ENCODE assay signal across 37 cellular contexts in genomic region chr2:26994975-26995374, GRCh38.
"Had no signal": no experiment of that assay in that cellular context is flagged by ENCODE, and none has a peak within 500 bp of the region (broad histone marks: within the 10 kb centered on the region; RNA-seq: fewer than 3 reads in every experiment).

No MANE protein-coding gene starts in this region.

- H3K36me3 Mint-ChIP-seq: activated naive CD4-positive, alpha-beta T cell treated with anti-CD3 and anti-CD28 coated beads, Interleukin-2, amount 10 ng/mL, durations not matched to agents 7 days and 5 days; activated naive CD4-positive, alpha-beta T cell treated with anti-CD3 and anti-CD28 coated beads, Interleukin-2, amount 50 U/mL, for 24 hours; activated naive CD4-positive, alpha-beta T cell treated with anti-CD3 and anti-CD28 coated beads, Interleukin-2, amount 50 U/mL, for 72 hours; activated naive CD8-positive, alpha-beta T cell treated with anti-CD3 and anti-CD28 coated beads for 36 hours; activated naive CD8-positive, alpha-beta T cell treated with anti-CD3 and anti-CD28 coated beads, Interleukin-2, amount 10 ng/mL, durations not matched to agents 7 days and 5 days had no signal

- H3K27ac Mint-ChIP-seq: activated naive CD4-positive, alpha-beta T cell treated with anti-CD3 and anti-CD28 coated beads for 36 hours; activated naive CD4-positive, alpha-beta T cell treated with anti-CD3 and anti-CD28 coated beads, Interleukin-2, amount 10 ng/mL, durations not matched to agents 7 days and 5 days; activated naive CD4-positive, alpha-beta T cell treated with anti-CD3 and anti-CD28 coated beads, Interleukin-2, amount 50 U/mL, for 24 hours; activated naive CD4-positive, alpha-beta T cell treated with anti-CD3 and anti-CD28 coated beads, Interleukin-2, amount 50 U/mL, for 72 hours; activated naive CD8-positive, alpha-beta T cell; activated naive CD8-positive, alpha-beta T cell treated with anti-CD3 and anti-CD28 coated beads for 36 hours; activated naive CD8-positive, alpha-beta T cell treated with anti-CD3 and anti-CD28 coated beads, Interleukin-2, amount 10 ng/mL, durations not matched to agents 7 days and 5 days; activated naive CD8-positive, alpha-beta T cell treated with anti-CD3 and anti-CD28 coated beads, Interleukin-2, amount 50 U/mL, for 24 hours; activated T-cell treated with anti-CD3 and anti-CD28 coated beads, Interleukin-2, amount 50 U/mL, for 72 hours; activated T-helper 1 cell treated with anti-CD3 and anti-CD28 coated beads, Interleukin-12 subunit alpha, Interleukin-12 subunit beta, Interleukin-2, Interleukin-4 antibody, amounts not matched to agents 30 ng/mL and 10 ng/mL and 1 ng/mL, durations not matched to agents 14 hours and 24 hours and 36 hours; activated T-helper 17 cell treated with anti-CD3 and anti-CD28 coated beads, Interleukin-2, amount 50 U/mL, for 72 hours; activated T-helper 2 cell treated with anti-CD3 and anti-CD28 coated beads, Interferon-gamma antibody, Interleukin-2, Interleukin-4, amounts not matched to agents 10 μg/mL and 5 μg/mL and 100 μg/mL, durations not matched to agents 14 hours and 24 hours and 36 hours; brain had no signal

- H3K9me3 ChIP-seq: adrenal gland, ascending aorta, body of pancreas, breast epithelium had no signal

- H3K27me3 Mint-ChIP-seq: activated naive CD4-positive, alpha-beta T cell treated with anti-CD3 and anti-CD28 coated beads, Interleukin-2, amount 50 U/mL, for 24 hours; activated naive CD8-positive, alpha-beta T cell; activated naive CD8-positive, alpha-beta T cell treated with anti-CD3 and anti-CD28 coated beads for 36 hours; activated T-helper 17 cell treated with anti-CD3 and anti-CD28 coated beads, Interleukin-2, amount 50 U/mL, for 72 hours; brain had no signal

- ATAC-seq: activated naive CD4-positive, alpha-beta T cell treated with anti-CD3 and anti-CD28 coated beads, Interleukin-2, amount 50 U/mL, for 72 hours; activated naive CD8-positive, alpha-beta T cell treated with anti-CD3 and anti-CD28 coated beads, Interleukin-2, amount 50 U/mL, for 24 hours; activated T-cell treated with anti-CD3 and anti-CD28 coated beads, Interleukin-2, amount 50 U/mL, for 4 hours; activated T-cell treated with anti-CD3 and anti-CD28 coated beads, Interleukin-2, amount 50 U/mL, for 72 hours; activated T-helper 17 cell treated with anti-CD3 and anti-CD28 coated beads, Interleukin-2, amount 50 U/mL, for 72 hours; body of pancreas had no signal

- H3K4me1 ChIP-seq: adrenal gland, ascending aorta, body of pancreas, breast epithelium had no signal

- H3K4me3 ChIP-seq: adrenal gland, ascending aorta, body of pancreas, breast epithelium, cardiac muscle cell had no signal

- H3K4me1 Mint-ChIP-seq: activated naive CD4-positive, alpha-beta T cell treated with anti-CD3 and anti-CD28 coated beads, Interleukin-2, amount 10 ng/mL, durations not matched to agents 7 days and 5 days; activated naive CD4-positive, alpha-beta T cell treated with anti-CD3 and anti-CD28 coated beads, Interleukin-2, amount 50 U/mL, for 24 hours; activated naive CD8-positive, alpha-beta T cell treated with anti-CD3 and anti-CD28 coated beads for 36 hours; activated naive CD8-positive, alpha-beta T cell treated with anti-CD3 and anti-CD28 coated beads, Interleukin-2, amount 50 U/mL, for 24 hours; activated T-helper 17 cell treated with anti-CD3 and anti-CD28 coated beads, Interleukin-2, amount 50 U/mL, for 72 hours; brain; central memory CD8-positive, alpha-beta T cell had no signal

- H3K4me3 Mint-ChIP-seq: activated naive CD4-positive, alpha-beta T cell treated with anti-CD3 and anti-CD28 coated beads for 36 hours; activated naive CD4-positive, alpha-beta T cell treated with anti-CD3 and anti-CD28 coated beads, Interleukin-2, amount 10 ng/mL, durations not matched to agents 7 days and 5 days; activated naive CD4-positive, alpha-beta T cell treated with anti-CD3 and anti-CD28 coated beads, Interleukin-2, amount 50 U/mL, for 24 hours; activated naive CD8-positive, alpha-beta T cell; activated naive CD8-positive, alpha-beta T cell treated with anti-CD3 and anti-CD28 coated beads for 36 hours; activated naive CD8-positive, alpha-beta T cell treated with anti-CD3 and anti-CD28 coated beads, Interleukin-2, amount 10 ng/mL, durations not matched to agents 7 days and 5 days; activated naive CD8-positive, alpha-beta T cell treated with anti-CD3 and anti-CD28 coated beads, Interleukin-2, amount 50 U/mL, for 24 hours; activated T-cell treated with anti-CD3 and anti-CD28 coated beads, Interleukin-2, amount 50 U/mL, for 4 hours; activated T-cell treated with anti-CD3 and anti-CD28 coated beads, Interleukin-2, amount 50 U/mL, for 72 hours; activated T-helper 1 cell treated with anti-CD3 and anti-CD28 coated beads, Interleukin-12 subunit alpha, Interleukin-12 subunit beta, Interleukin-2, Interleukin-4 antibody, amounts not matched to agents 30 ng/mL and 10 ng/mL and 1 ng/mL, durations not matched to agents 14 hours and 24 hours and 36 hours; activated T-helper 17 cell treated with anti-CD3 and anti-CD28 coated beads, Interleukin-2, amount 50 U/mL, for 72 hours; brain; central memory CD8-positive, alpha-beta T cell had no signal

- H3K36me3 ChIP-seq: adrenal gland, ascending aorta, brain microvascular endothelial cell, breast epithelium, cardiac muscle cell had no signal

- H3K9me3 Mint-ChIP-seq: activated naive CD4-positive, alpha-beta T cell treated with anti-CD3 and anti-CD28 coated beads for 36 hours; activated naive CD4-positive, alpha-beta T cell treated with anti-CD3 and anti-CD28 coated beads, Interleukin-2, amount 10 ng/mL, durations not matched to agents 7 days and 5 days; activated naive CD4-positive, alpha-beta T cell treated with anti-CD3 and anti-CD28 coated beads, Interleukin-2, amount 50 U/mL, for 24 hours; activated naive CD4-positive, alpha-beta T cell treated with anti-CD3 and anti-CD28 coated beads, Interleukin-2, amount 50 U/mL, for 72 hours; activated naive CD8-positive, alpha-beta T cell treated with anti-CD3 and anti-CD28 coated beads for 36 hours; activated naive CD8-positive, alpha-beta T cell treated with anti-CD3 and anti-CD28 coated beads, Interleukin-2, amount 10 ng/mL, durations not matched to agents 7 days and 5 days; activated naive CD8-positive, alpha-beta T cell treated with anti-CD3 and anti-CD28 coated beads, Interleukin-2, amount 50 U/mL, for 24 hours; activated T-cell treated with anti-CD3 and anti-CD28 coated beads, Interleukin-2, amount 50 U/mL, for 4 hours; activated T-cell treated with anti-CD3 and anti-CD28 coated beads, Interleukin-2, amount 50 U/mL, for 72 hours; activated T-helper 1 cell treated with anti-CD3 and anti-CD28 coated beads, Interleukin-12 subunit alpha, Interleukin-12 subunit beta, Interleukin-2, Interleukin-4 antibody, amounts not matched to agents 30 ng/mL and 10 ng/mL and 1 ng/mL, durations not matched to agents 14 hours and 24 hours and 36 hours; activated T-helper 17 cell treated with anti-CD3 and anti-CD28 coated beads, Interleukin-2, amount 50 U/mL, for 72 hours; activated T-helper 2 cell treated with anti-CD3 and anti-CD28 coated beads, Interferon-gamma antibody, Interleukin-2, Interleukin-4, amounts not matched to agents 10 μg/mL and 5 μg/mL and 100 μg/mL, durations not matched to agents 14 hours and 24 hours and 36 hours; brain; central memory CD8-positive, alpha-beta T cell had no signal

- DNase-seq: activated effector memory CD4-positive, alpha-beta T cell treated with anti-CD3 and anti-CD28 coated beads, Interleukin-2, amount 50 U/mL, for 16 hours; activated effector memory CD4-positive, alpha-beta T cell treated with Interleukin-2 at 50 U/mL for 16 hours; activated gamma-delta T cell; activated gamma-delta T cell treated with Interleukin-2 at 50 U/mL for 16 hours; activated naive CD4-positive, alpha-beta T cell; activated naive CD4-positive, alpha-beta T cell treated with anti-CD3 and anti-CD28 coated beads for 36 hours; activated naive CD4-positive, alpha-beta T cell treated with anti-CD3 and anti-CD28 coated beads, Interleukin-2, amount 10 ng/mL, durations not matched to agents 7 days and 5 days; activated naive CD4-positive, alpha-beta T cell treated with anti-CD3 and anti-CD28 coated beads, Interleukin-2, amount 50 U/mL, for 16 hours; activated naive CD4-positive, alpha-beta T cell treated with Interleukin-2 at 50 U/mL for 16 hours; activated naive CD8-positive, alpha-beta T cell treated with anti-CD3 and anti-CD28 coated beads for 36 hours; activated naive CD8-positive, alpha-beta T cell treated with anti-CD3 and anti-CD28 coated beads, Interleukin-2, amount 10 ng/mL, durations not matched to agents 7 days and 5 days; activated naive CD8-positive, alpha-beta T cell treated with anti-CD3 and anti-CD28 coated beads, Interleukin-2, amount 50 U/mL, for 24 hours; activated T-cell treated with anti-CD3 and anti-CD28 coated beads, Interleukin-2, amount 50 U/mL, for 1 hour; activated T-cell treated with anti-CD3 and anti-CD28 coated beads, Interleukin-2, amount 50 U/mL, for 4 hours; activated T-cell treated with anti-CD3 and anti-CD28 coated beads, Interleukin-2, amount 50 U/mL, for 48 hours; activated T-cell treated with anti-CD3 and anti-CD28 coated beads, Interleukin-2, amount 50 U/mL, for 72 hours; adrenal gland; amniotic stem cell; amygdala; anterior cingulate cortex; aorta; body of pancreas; brain microvascular endothelial cell; caudate nucleus; central memory CD4-positive, alpha-beta T cell; cerebellar nuclear complex had no signal
